ENCODE assay signal across 29 cellular contexts in genomic region chr12:95715177-95715576, GRCh38.
"Had no signal": no experiment of that assay in that cellular context is flagged by ENCODE, and none has a peak within 500 bp of the region (broad histone marks: within the 10 kb centered on the region; RNA-seq: fewer than 3 reads in every experiment).

No MANE protein-coding gene starts in this region.

- H3K9me3 Mint-ChIP-seq: activated CD4-positive, alpha-beta memory T cell treated with anti-CD3 and anti-CD28 coated beads for 36 hours; activated CD4-positive, alpha-beta T cell treated with anti-CD3 and anti-CD28 coated beads, Interleukin-2, amount 10 ng/mL, durations not matched to agents 24 days and 14 days; activated naive CD4-positive, alpha-beta T cell treated with anti-CD3 and anti-CD28 coated beads, Interleukin-2, amount 10 ng/mL, durations not matched to agents 7 days and 5 days; activated naive CD4-positive, alpha-beta T cell treated with anti-CD3 and anti-CD28 coated beads, Interleukin-2, amount 50 U/mL, for 72 hours; activated naive CD8-positive, alpha-beta T cell treated with anti-CD3 and anti-CD28 coated beads, Interleukin-2, amount 10 ng/mL, durations not matched to agents 7 days and 5 days; activated T-helper 1 cell treated with anti-CD3 and anti-CD28 coated beads, Interleukin-12 subunit alpha, Interleukin-12 subunit beta, Interleukin-2, Interleukin-4 antibody, amounts not matched to agents 30 ng/mL and 10 ng/mL and 1 ng/mL, durations not matched to agents 14 hours and 24 hours and 36 hours; brain had no signal

- FAIRE-seq: frontal cortex had no signal

- H3K27me3 ChIP-seq: ascending aorta, breast epithelium, cardiac muscle cell, colonic mucosa had no signal

- ATAC-seq: activated CD4-positive, alpha-beta T cell treated with anti-CD3 and anti-CD28 coated beads for 36 hours; activated CD8-positive, alpha-beta memory T cell treated with anti-CD3 and anti-CD28 coated beads, Interleukin-2, amount 10 ng/mL, durations not matched to agents 7 days and 5 days; activated CD8-positive, alpha-beta T cell treated with anti-CD3 and anti-CD28 coated beads, Interleukin-2, amount 10 ng/mL, durations not matched to agents 7 days and 5 days; activated naive CD4-positive, alpha-beta T cell treated with anti-CD3 and anti-CD28 coated beads, Interleukin-2, amount 50 U/mL, for 72 hours; esophagus mucosa had no signal

- H3K4me3 ChIP-seq: ascending aorta, breast epithelium, cardiac muscle cell, colonic mucosa had no signal

- H3K4me3 Mint-ChIP-seq: activated CD4-positive, alpha-beta memory T cell treated with anti-CD3 and anti-CD28 coated beads for 36 hours; activated CD4-positive, alpha-beta T cell treated with anti-CD3 and anti-CD28 coated beads for 36 hours; activated CD4-positive, alpha-beta T cell treated with anti-CD3 and anti-CD28 coated beads, Interleukin-2, amount 10 ng/mL, durations not matched to agents 24 days and 14 days; activated CD8-positive, alpha-beta memory T cell treated with anti-CD3 and anti-CD28 coated beads, Interleukin-2, amount 10 ng/mL, durations not matched to agents 7 days and 5 days; activated CD8-positive, alpha-beta T cell treated with anti-CD3 and anti-CD28 coated beads, Interleukin-2, amount 10 ng/mL, durations not matched to agents 7 days and 5 days; activated naive CD4-positive, alpha-beta T cell treated with anti-CD3 and anti-CD28 coated beads, Interleukin-2, amount 10 ng/mL, durations not matched to agents 7 days and 5 days; activated naive CD8-positive, alpha-beta T cell treated with anti-CD3 and anti-CD28 coated beads, Interleukin-2, amount 10 ng/mL, durations not matched to agents 7 days and 5 days; activated T-helper 1 cell treated with anti-CD3 and anti-CD28 coated beads, Interleukin-12 subunit alpha, Interleukin-12 subunit beta, Interleukin-2, Interleukin-4 antibody, amounts not matched to agents 30 ng/mL and 10 ng/mL and 1 ng/mL, durations not matched to agents 14 hours and 24 hours and 36 hours; brain had no signal

- H3K36me3 ChIP-seq: breast epithelium, cardiac muscle cell, colonic mucosa had no signal

- H3K4me1 ChIP-seq: breast epithelium, colonic mucosa had no signal

- H3K27ac Mint-ChIP-seq: activated CD4-positive, alpha-beta memory T cell treated with anti-CD3 and anti-CD28 coated beads for 36 hours; activated CD4-positive, alpha-beta T cell treated with anti-CD3 and anti-CD28 coated beads for 36 hours; activated CD4-positive, alpha-beta T cell treated with anti-CD3 and anti-CD28 coated beads, Interleukin-2, amount 10 ng/mL, durations not matched to agents 24 days and 14 days; activated CD8-positive, alpha-beta memory T cell treated with anti-CD3 and anti-CD28 coated beads, Interleukin-2, amount 10 ng/mL, durations not matched to agents 7 days and 5 days; activated CD8-positive, alpha-beta T cell treated with anti-CD3 and anti-CD28 coated beads, Interleukin-2, amount 10 ng/mL, durations not matched to agents 7 days and 5 days; activated naive CD4-positive, alpha-beta T cell treated with anti-CD3 and anti-CD28 coated beads, Interleukin-2, amount 10 ng/mL, durations not matched to agents 7 days and 5 days; activated naive CD4-positive, alpha-beta T cell treated with anti-CD3 and anti-CD28 coated beads, Interleukin-2, amount 50 U/mL, for 72 hours; activated naive CD8-positive, alpha-beta T cell treated with anti-CD3 and anti-CD28 coated beads, Interleukin-2, amount 10 ng/mL, durations not matched to agents 7 days and 5 days; activated T-helper 1 cell treated with anti-CD3 and anti-CD28 coated beads, Interleukin-12 subunit alpha, Interleukin-12 subunit beta, Interleukin-2, Interleukin-4 antibody, amounts not matched to agents 30 ng/mL and 10 ng/mL and 1 ng/mL, durations not matched to agents 14 hours and 24 hours and 36 hours; brain had no signal

- H3K9me3 ChIP-seq: ascending aorta, breast epithelium, colonic mucosa had no signal

- H3K4me1 Mint-ChIP-seq: activated CD4-positive, alpha-beta T cell treated with anti-CD3 and anti-CD28 coated beads for 36 hours; activated CD4-positive, alpha-beta T cell treated with anti-CD3 and anti-CD28 coated beads, Interleukin-2, amount 10 ng/mL, durations not matched to agents 24 days and 14 days; activated CD8-positive, alpha-beta memory T cell treated with anti-CD3 and anti-CD28 coated beads, Interleukin-2, amount 10 ng/mL, durations not matched to agents 7 days and 5 days; activated naive CD4-positive, alpha-beta T cell treated with anti-CD3 and anti-CD28 coated beads, Interleukin-2, amount 10 ng/mL, durations not matched to agents 7 days and 5 days; activated naive CD8-positive, alpha-beta T cell treated with anti-CD3 and anti-CD28 coated beads, Interleukin-2, amount 10 ng/mL, durations not matched to agents 7 days and 5 days had no signal

- DNase-seq: activated CD4-positive, alpha-beta memory T cell treated with anti-CD3 and anti-CD28 coated beads for 36 hours; activated CD4-positive, alpha-beta T cell treated with anti-CD3 and anti-CD28 coated beads for 36 hours; activated CD4-positive, alpha-beta T cell treated with anti-CD3 and anti-CD28 coated beads, Interleukin-2, amount 10 ng/mL, durations not matched to agents 24 days and 14 days; activated CD4-positive, CD25-positive, alpha-beta regulatory T cell; activated CD4-positive, CD25-positive, alpha-beta regulatory T cell treated with anti-CD3 and anti-CD28 coated beads, Interleukin-2, amount 50 U/mL, for 72 hours; activated CD8-positive, alpha-beta memory T cell treated with anti-CD3 and anti-CD28 coated beads, Interleukin-2, amount 10 ng/mL, durations not matched to agents 7 days and 5 days; activated CD8-positive, alpha-beta memory T cell treated with anti-CD3 and anti-CD28 coated beads, Interleukin-2, amount 50 U/mL, for 4 hours; activated CD8-positive, alpha-beta T cell treated with anti-CD3 and anti-CD28 coated beads, Interleukin-2, amount 10 ng/mL, durations not matched to agents 7 days and 5 days; activated gamma-delta T cell; activated naive CD4-positive, alpha-beta T cell; activated naive CD4-positive, alpha-beta T cell treated with anti-CD3 and anti-CD28 coated beads, Interleukin-2, amount 10 ng/mL, durations not matched to agents 7 days and 5 days; activated naive CD8-positive, alpha-beta T cell treated with anti-CD3 and anti-CD28 coated beads, Interleukin-2, amount 10 ng/mL, durations not matched to agents 7 days and 5 days; activated T-cell treated with anti-CD3 and anti-CD28 coated beads, Interleukin-2, amount 50 U/mL, for 1 hour; activated T-cell treated with anti-CD3 and anti-CD28 coated beads, Interleukin-2, amount 50 U/mL, for 48 hours; central memory CD4-positive, alpha-beta T cell; cerebellar nuclear complex; colonic mucosa; effector CD8-positive, alpha-beta T cell; foreskin fibroblast; head of caudate nucleus; T-helper 2 cell had no signal

- H3K36me3 Mint-ChIP-seq: activated CD4-positive, alpha-beta memory T cell treated with anti-CD3 and anti-CD28 coated beads for 36 hours; activated CD8-positive, alpha-beta memory T cell treated with anti-CD3 and anti-CD28 coated beads, Interleukin-2, amount 10 ng/mL, durations not matched to agents 7 days and 5 days; activated naive CD4-positive, alpha-beta T cell treated with anti-CD3 and anti-CD28 coated beads, Interleukin-2, amount 10 ng/mL, durations not matched to agents 7 days and 5 days; activated naive CD4-positive, alpha-beta T cell treated with anti-CD3 and anti-CD28 coated beads, Interleukin-2, amount 50 U/mL, for 72 hours; activated naive CD8-positive, alpha-beta T cell treated with anti-CD3 and anti-CD28 coated beads, Interleukin-2, amount 10 ng/mL, durations not matched to agents 7 days and 5 days; brain had no signal

- H3K27me3 Mint-ChIP-seq: activated naive CD4-positive, alpha-beta T cell treated with anti-CD3 and anti-CD28 coated beads, Interleukin-2, amount 10 ng/mL, durations not matched to agents 7 days and 5 days; brain had no signal

- H3K27ac ChIP-seq: ascending aorta, breast epithelium, cardiac muscle cell, colonic mucosa had no signal
